Comparison of ENCODE assay signal across 9 cellular contexts in the genomic region with DNA sequence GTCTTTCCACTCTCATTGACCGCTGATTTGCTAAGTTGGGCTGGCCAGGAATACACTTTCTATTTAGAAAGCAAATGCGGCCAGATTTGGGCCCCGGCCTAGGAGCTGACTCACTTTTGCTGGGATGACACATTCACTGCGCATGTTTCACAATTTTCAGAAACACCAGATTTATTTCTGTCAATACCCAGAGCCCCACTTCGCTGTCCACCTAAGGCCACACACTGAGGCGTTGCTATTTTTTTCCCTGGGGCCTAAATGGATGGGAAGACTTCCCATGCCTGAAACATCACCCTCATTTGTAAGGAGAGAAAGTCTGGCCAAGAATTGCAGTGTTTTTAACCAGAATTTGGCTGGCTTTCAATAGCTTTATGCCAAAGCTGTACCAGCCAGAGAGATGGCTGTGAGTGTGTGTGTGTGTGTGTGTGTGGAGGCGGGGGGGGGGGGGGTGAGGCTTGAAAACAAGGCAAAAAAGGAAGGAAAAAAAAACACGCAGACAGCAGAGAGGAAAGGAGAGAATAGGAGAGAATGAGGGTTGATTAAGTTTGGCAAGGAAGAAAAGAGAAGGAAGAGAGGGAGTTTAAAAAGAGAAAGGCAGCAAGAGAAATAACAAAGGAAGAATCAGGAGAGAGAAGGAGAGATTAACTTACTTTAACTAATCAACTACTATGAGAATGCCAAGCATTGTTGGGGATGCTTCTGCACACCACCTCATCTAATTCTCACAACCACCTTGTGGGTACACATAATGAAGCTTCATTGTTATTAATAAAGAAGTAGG.
DNase-seq lines count a peak whose midpoint lies in the region; ATAC-seq and TF ChIP-seq lines count a peak whose summit lies in the region.
"Had no signal": no experiment of that assay in that cellular context is flagged by ENCODE, and none has a peak within 500 bp of the region (broad histone marks: within the 10 kb centered on the region; RNA-seq: fewer than 3 reads in every experiment).

No MANE protein-coding gene starts in this region.

- peaks cover 0 to 36% (median 34%) of the 10 kb centered on the region in 4 donors for H3K4me1 ChIP-seq in sigmoid colon
- H3K4me1 ChIP-seq: parathyroid adenoma had no signal

- WGBS in sigmoid colon, 2 donors: 56 to 62% methylated on average over 8 of the region's 8 CpGs

- in situ Hi-C loops in KBM-7 (cut with MboI; ENCODE audit: low pct_unique_long_range_greater_than_20kb, low sequenced_read_pairs): no loop called here

- intact Hi-C loops in sigmoid colon (cut with DNase I): loop anchor here (1.0 to 5.0 kb wide), 6 partner anchors 18 to 521 kb away; no protein-coding TSS in a partner anchor

- TF ChIP-seq CTCF in sigmoid colon (IDR thresholded peaks at IDR 0.05) (no peak), WERI-Rb-1 (IDR thresholded peaks at IDR 0.05; ENCODE audit: low read depth, low read length) (no peak)

- no peak for ATAC-seq in HG03175 (IDR thresholded peaks at IDR 0.05; ENCODE audit: unreplicated experiment)

- H3K27me3 ChIP-seq in sigmoid colon (no peaks in the 10 kb centered on the region), WERI-Rb-1 (ENCODE audit: insufficient read depth, low read depth, severe bottlenecking) (peaks cover 69% of the 10 kb centered on the region)

- H3K4me3 ChIP-seq in sigmoid colon (no peak overlapping the region), WERI-Rb-1 (ENCODE audit: low read depth, low read length) (no peak overlapping the region)

- H3K36me3 ChIP-seq in sigmoid colon (no peaks in the 10 kb centered on the region), WERI-Rb-1 (no peaks in the 10 kb centered on the region)

- H3K9me3 ChIP-seq in sigmoid colon: no peaks in the 10 kb centered on the region
- no peaks in the 10 kb centered on the region for H3K9me3 ChIP-seq in WERI-Rb-1 (ENCODE audit: severe bottlenecking)

- H3K27ac ChIP-seq in sigmoid colon: peak overlapping the region; percentile 75 to 88 (median 83)
- H3K27ac ChIP-seq in WERI-Rb-1: no peak overlapping the region
- H3K27ac ChIP-seq: parathyroid adenoma had no signal

- DNase-seq in HCEC 1CT: peak; percentile 98
- DNase-seq in SW480 (ENCODE audit: low spot score): peak; percentile 62
- peak; percentile 95 for DNase-seq in glomerular visceral epithelial cell (ENCODE audit: extremely low spot score)
- peak; percentile 96 for DNase-seq in sigmoid colon
- no peak for DNase-seq in KBM-7
- no peak for DNase-seq in WERI-Rb-1
- no peak for DNase-seq in mesenteric fat pad (ENCODE audit: low spot score)

- peak in 3 of 4 donors; percentile 16 to 65 (median 57) for TF ChIP-seq EP300 in sigmoid colon (IDR thresholded peaks at IDR 0.05)

- TF ChIP-seq POLR2A in sigmoid colon (IDR thresholded peaks at IDR 0.05): no peak

Comparison
In these comparisons a context has a peak if more than half of its experiments do, and no peak if none do; other contexts are left out.
1. DNase-seq: peak in HCEC 1CT (single experiment), SW480 (single experiment), glomerular visceral epithelial cell (single experiment) and sigmoid colon (single experiment); none in KBM-7 (single experiment), WERI-Rb-1 (single experiment) and mesenteric fat pad (single experiment).